ENCODE assay signal across 14 cellular contexts in the genomic region with DNA sequence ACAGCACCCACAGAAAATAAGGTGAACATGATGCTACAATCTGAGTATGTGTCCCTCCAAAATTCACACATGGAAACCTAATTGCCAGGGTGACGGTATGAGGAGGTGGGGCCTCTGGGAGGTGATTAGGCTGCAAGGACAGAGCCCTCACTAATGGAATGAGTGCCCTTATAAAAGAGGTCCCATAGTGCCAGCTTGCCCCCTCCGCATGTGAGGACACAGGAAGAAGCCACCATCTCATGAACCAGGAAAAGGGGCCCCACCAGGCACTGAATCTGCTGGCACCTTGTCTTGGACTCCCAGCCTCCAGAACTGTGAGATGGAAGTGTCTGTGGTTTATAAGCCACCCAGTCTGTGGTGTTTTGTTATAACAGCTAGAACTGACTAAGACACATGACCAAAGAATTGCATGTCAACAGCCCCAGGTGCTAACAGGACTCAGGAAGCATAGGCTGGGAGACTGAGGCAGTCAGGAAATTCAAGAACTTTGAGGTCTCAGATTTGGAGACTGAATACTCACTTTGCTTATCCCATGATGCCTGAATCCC.
"Had no signal": no experiment of that assay in that cellular context is flagged by ENCODE, and none has a peak within 500 bp of the region (broad histone marks: within the 10 kb centered on the region; RNA-seq: fewer than 3 reads in every experiment).

No MANE protein-coding gene starts in this region.

- H3K9me3 Mint-ChIP-seq: natural killer cell, neural crest cell had no signal

- H3K4me3 Mint-ChIP-seq: natural killer cell; neural crest cell; stimulated activated memory B cell treated with anti-CD40 and anti-IgM and Interleukin-4, amounts not matched to agents 10 μg/mL and 1 μg/mL and 100 μg/mL, for 72 hours had no signal

- H3K4me1 Mint-ChIP-seq: natural killer cell; stimulated activated memory B cell treated with anti-CD40 and anti-IgM and Interleukin-4, amounts not matched to agents 10 μg/mL and 1 μg/mL and 100 μg/mL, for 72 hours had no signal

- ATAC-seq: left lobe of liver; natural killer cell; right lobe of liver; stimulated activated memory B cell treated with anti-CD40 and anti-IgM and Interleukin-4, amounts not matched to agents 10 μg/mL and 1 μg/mL and 100 μg/mL, for 72 hours had no signal

- DNase-seq: cortex of kidney; dorsolateral prefrontal cortex; effector CD8-positive, alpha-beta T cell; foreskin melanocyte; natural killer cell; ovary; right lobe of liver; spleen; stimulated activated CD4-positive, alpha-beta T cell treated with anti-CD3 and anti-CD28 coated beads, Interleukin-15, amount 100 ng/mL, for 24 hours; stimulated activated CD4-positive, alpha-beta T cell treated with anti-CD3 and anti-CD28 coated beads, Interleukin-1b, Interleukin-23, amount 100 ng/mL, for 48 hours; stimulated activated CD4-positive, alpha-beta T cell treated with anti-CD3 and anti-CD28 coated beads, Interleukin-4, amount 100 ng/mL, for 24 hours had no signal

- H3K27ac Mint-ChIP-seq: natural killer cell; stimulated activated memory B cell treated with anti-CD40 and anti-IgM and Interleukin-4, amounts not matched to agents 10 μg/mL and 1 μg/mL and 100 μg/mL, for 72 hours had no signal

- H3K36me3 Mint-ChIP-seq: natural killer cell had no signal

- H3K27me3 Mint-ChIP-seq: stimulated activated memory B cell treated with anti-CD40 and anti-IgM and Interleukin-4, amounts not matched to agents 10 μg/mL and 1 μg/mL and 100 μg/mL, for 72 hours had no signal
